In genomic region chr22:23147632-23148387, GRCh38 we compare ENCODE assay signal across 13 cellular contexts. TPM values are rescaled to one million over a fixed set of nuclear protein-coding genes. Genes with fewer than 3 reads are reported as not detected.
DNase-seq lines count a peak whose midpoint lies in the region; ATAC-seq, FAIRE-seq and TF ChIP-seq lines count a peak whose summit lies in the region.
"Had no signal": no experiment of that assay in that cellular context is flagged by ENCODE, and none has a peak within 500 bp of the region (broad histone marks: within the 10 kb centered on the region; RNA-seq: fewer than 3 reads in every experiment).

No MANE protein-coding gene starts in this region.

- H3K4me1 ChIP-seq in GM12878 (ENCODE audit: control insufficient read depth, insufficient read depth, low read length) (peaks cover 25% of the 10 kb centered on the region), thyroid gland (peaks cover 35 to 51% of the 10 kb centered on the region in 2 donors)
- H3K4me1 ChIP-seq: SJCRH30 had no signal

- H4K20me1 ChIP-seq in GM12878 (ENCODE audit: control insufficient read depth, insufficient read depth): no peaks in the 10 kb centered on the region

- H3K4me2 ChIP-seq in GM12878 (ENCODE audit: control insufficient read depth, insufficient read depth): no peak overlapping the region

- H3K79me2 ChIP-seq in GM12878 (ENCODE audit: control insufficient read depth, insufficient read depth, low read length): no peaks in the 10 kb centered on the region

- TSS peak; percentile 64 for BruUV-seq in GM12878 (replicated peaks; lab: Mats Ljungman, UMichigan)

- TF ChIP-seq POLR2A in GM12878 (IDR thresholded peaks at IDR 0.05; ENCODE audit: low read depth, low read length): no peak
- no peak for TF ChIP-seq POLR2A in thyroid gland (IDR thresholded peaks at IDR 0.05)

- CTCF ChIA-PET in GM12878 (lab: Yijun Ruan, JAX): interaction anchor here (0.6 to 1.5 kb wide), 4 partner anchors 19 to 1209 kb away, joined by 3 to 4 read pairs (median 3); no protein-coding TSS in a partner anchor

- no peak for TF ChIP-seq RAD21 in GM12878 (IDR thresholded peaks at IDR 0.05; ENCODE audit: insufficient read depth, low read depth, low read length)

- H3K27me3 ChIP-seq in GM12878 (replicated peaks in 1 of 2; ENCODE audit: control insufficient read depth in 2 of 2, insufficient read depth in 2 of 2, low read length in 1 of 2): no peaks in the 10 kb centered on the region
- no peaks in the 10 kb centered on the region for H3K27me3 ChIP-seq in thyroid gland
- H3K27me3 ChIP-seq: adrenal gland had no signal

- no peak overlapping the region for H3K9ac ChIP-seq in GM12878 (ENCODE audit: control insufficient read depth, insufficient read depth, low read length)

- 55% methylated on average over 6 of the region's 6 CpGs for WGBS in GM12878 (ENCODE audit: insufficient coverage, insufficient replicate concordance, low lambda C conversion rate, missing lambda C conversion rate)
- 12 to 23% methylated on average over 6 of the region's 6 CpGs for WGBS in thyroid gland, 2 donors

- H3K27ac ChIP-seq in GM12878 (ENCODE audit: control insufficient read depth, insufficient read depth) (no peak overlapping the region), thyroid gland (peak overlapping the region; percentile 80 to 93 (median 93))
- H3K27ac ChIP-seq: adrenal gland, SJCRH30 had no signal

- SMC1A ChIA-PET in GM12878 (lab: Charles Lee; ENCODE audit: uncharacterized antibody, unreplicated experiment): interaction anchor here (0.7 to 1.3 kb wide), 5 partner anchors 10 to 1106 kb away, joined by 3 to 5 read pairs (median 3); no protein-coding TSS in a partner anchor

- intact Hi-C loops in GM12878 (cut with micrococcal nuclease; ENCODE audit: unreplicated experiment) (loop anchor here (10.0 kb wide), 1 partner anchor 293 kb away; no protein-coding TSS in a partner anchor), thyroid gland (cut with DNase I) (no loop called here)

- in situ Hi-C loops in GM12878 (cut with MboI): no loop called here

- no peak for FAIRE-seq in GM12878 (lab: Jason Lieb, UNC)

- H3K36me3 ChIP-seq in GM12878 (ENCODE audit: control insufficient read depth in 2 of 2, insufficient read depth in 2 of 2, low read length in 1 of 2) (no peaks in the 10 kb centered on the region), thyroid gland (no peaks in the 10 kb centered on the region)
- H3K36me3 ChIP-seq: SJCRH30 had no signal

- H3K9me3 ChIP-seq in GM12878 (replicated peaks; ENCODE audit: control insufficient read depth, insufficient read depth, low read length) (no peaks in the 10 kb centered on the region), thyroid gland (no peaks in the 10 kb centered on the region)
- H3K9me3 ChIP-seq: adrenal gland, SJCRH30 had no signal

- TF ChIP-seq CTCF in GM12878 (IDR thresholded peaks at IDR 0.05 in 2 of 3, conservative IDR thresholded peaks at IDR 0.05 in 1 of 3; ENCODE audit: control insufficient read depth in 2 of 3, extremely low read depth in 1 of 3, insufficient read depth in 1 of 3, low read depth in 3 of 3, low read length in 3 of 3) (no peak), thyroid gland (IDR thresholded peaks at IDR 0.05) (no peak)

- no peak for TF ChIP-seq EP300 in GM12878 (IDR thresholded peaks at IDR 0.05; ENCODE audit: borderline replicate concordance in 1 of 2, control insufficient read depth in 1 of 2, low read depth in 2 of 2, low read length in 2 of 2)

- RAD21 ChIA-PET in GM12878 (lab: Charles Lee; ENCODE audit: unreplicated experiment): interaction anchor here (1.1 to 1.3 kb wide), 2 partner anchors 134 kb away, joined by 4 read pairs; no protein-coding TSS in a partner anchor

- POLR2A ChIA-PET in GM12878 (lab: Charles Lee): interaction anchor here (0.5 to 3.2 kb wide), 2 partner anchors 9 to 86 kb away, joined by 3 to 9 read pairs; no protein-coding TSS in a partner anchor

- ATAC-seq in GM12878 (no peak), HG03135 (IDR thresholded peaks at IDR 0.05; ENCODE audit: unreplicated experiment) (no peak)

- H2AFZ ChIP-seq in GM12878 (ENCODE audit: control insufficient read depth, low read depth, low read length): no peak overlapping the region

- no peak overlapping the region for H3K4me3 ChIP-seq in GM12878
- no peak overlapping the region for H3K4me3 ChIP-seq in thyroid gland (replicated peaks in 1 of 3)
- H3K4me3 ChIP-seq: adrenal gland, SJCRH30 had no signal

- DNase-seq in SIG-M5 treated with dmso at 0.1 percent for 504 hours (lab: John Stamatoyannopoulos, UW; ENCODE audit: unreplicated experiment) (peak; percentile 38), SIG-M5 (lab: John Stamatoyannopoulos, UW) (no peak), GM12878 (ENCODE audit: low read depth, low spot score) (no peak), iris pigment epithelial cell (ENCODE audit: low read depth) (peak; percentile 89), thyroid gland (peak; percentile 62 to 63), NCI-H1092 (lab: John Stamatoyannopoulos, UW) (no peak), C1 segment of cervical spinal cord (lab: John Stamatoyannopoulos, UW) (no peak)
- DNase-seq: adrenal gland, AML-193, NCI-H1694 treated with DMSO at 0.1 percent for 48 hours, SJCRH30 had no signal

TF ChIP-seq in GM12878, 131 proteins besides CTCF, POLR2A, EP300 and RAD21:
- TF ChIP-seq MAX (IDR thresholded peaks at IDR 0.05; ENCODE audit: low read depth, low read length): no peak

RNA-seq across cellular contexts. Expression of gene RAB36, which starts 2.5 kb away (rescaled TPM):
- total RNA-seq in GM12878 (2013; cell fraction: nucleolus; rRNA removed): 2.0 and 2.2 TPM in 2 replicates
- 0.79 and 1.0 TPM in 2 replicates for total RNA-seq in GM12878 (2014; rRNA removed)
- 0.31 and 0.74 TPM in 2 replicates for total RNA-seq in GM12878 (2014; rRNA removed; fragmentation: Illumina TruSeq; extraction: Trizol)
- 1.0 and 1.3 TPM in 2 replicates for total RNA-seq in GM12878 (2021)
- 0.22 TPM for polyA plus RNA-seq in GM12878 (2011; ENCODE audit: low read depth)
- 1.1 and 2.7 TPM in 2 replicates for polyA plus RNA-seq in GM12878 (2011; rRNA removed)
- polyA plus RNA-seq in GM12878 (2011; cell fraction: cytosol; rRNA removed): 3.9 and 4.1 TPM in 2 replicates
- polyA plus RNA-seq in GM12878 (2011; cell fraction: nucleus; rRNA removed): 3.8 and 3.9 TPM in 2 replicates
- 0.49 and 0.62 TPM in 2 replicates for polyA plus RNA-seq in GM12878 (2012)
- polyA plus RNA-seq in GM12878 (2014; fragmentation: Illumina TruSeq; extraction: Trizol): 0.73 and 0.87 TPM in 2 replicates
- under 1 TPM; 0.45 to 0.46 TPM for polyA plus RNA-seq in GM12878 (2014; fragmentation: Nextera tagmentation; extraction: Ambion mirVana)
- polyA plus RNA-seq in GM12878 (2014; rRNA removed): 0.62 and 1.3 TPM in 2 replicates
- 1 to 10 TPM; 1.4 TPM for polyA plus RNA-seq in GM12878 (2016; fragmentation: Nextera tagmentation; extraction: Ambion mirVana)
- 2.3 and 2.4 TPM in 2 replicates for polyA minus RNA-seq in GM12878 (2011; rRNA and poly(A)+ RNA removed)
- polyA minus RNA-seq in GM12878 (2011; cell fraction: cytosol; rRNA and poly(A)+ RNA removed): 0.94 and 1.1 TPM in 2 replicates
- polyA minus RNA-seq in GM12878 (2011; cell fraction: nucleus; rRNA and poly(A)+ RNA removed): 1.5 and 3.5 TPM in 2 replicates
- 10 to 100 TPM; 10.9 to 33.4 (median 27.8) TPM for total RNA-seq in thyroid gland
- total RNA-seq: SJCRH30 had no signal

RNA-seq across cellular contexts. Expression of gene RSPH14, which starts 6.0 kb away (rescaled TPM):
- 0.81 TPM in 1 of 2 replicates, not detected in the other for total RNA-seq in GM12878 (2013; cell fraction: nucleolus; rRNA removed)
- total RNA-seq in GM12878 (2014; rRNA removed) (1.2 TPM in 1 of 2 replicates, not detected in the other), GM12878 (2014; rRNA removed; fragmentation: Illumina TruSeq; extraction: Trizol) (0.74 and 0.85 TPM in 2 replicates), GM12878 (2021) (0.43 and 0.95 TPM in 2 replicates), thyroid gland (1 to 10 TPM in 2 of 4 donors, not detected in 2; 1.1 to 3.0 TPM)
- polyA plus RNA-seq in GM12878 (2011; ENCODE audit: low read depth): 0.29 TPM
- polyA plus RNA-seq in GM12878 (2011; rRNA removed) (1.5 and 1.6 TPM in 2 replicates), GM12878 (2014; fragmentation: Illumina TruSeq; extraction: Trizol) (0.13 TPM in 1 of 2 replicates, not detected in the other), GM12878 (2014; fragmentation: Nextera tagmentation; extraction: Ambion mirVana) (1 to 10 TPM in 1 of 2 experiments, under 1 TPM in 1; 0.80 to 1.4 TPM), GM12878 (2014; rRNA removed) (0.35 and 0.81 TPM in 2 replicates), GM12878 (2016; fragmentation: Nextera tagmentation; extraction: Ambion mirVana) (under 1 TPM; 0.21 to 0.35 TPM)
- 1.4 and 1.7 TPM in 2 replicates for polyA plus RNA-seq in GM12878 (2011; cell fraction: cytosol; rRNA removed)
- 0.51 and 1.1 TPM in 2 replicates for polyA plus RNA-seq in GM12878 (2011; cell fraction: nucleus; rRNA removed)
- 0.16 and 0.56 TPM in 2 replicates for polyA plus RNA-seq in GM12878 (2012)
- polyA minus RNA-seq in GM12878 (2011; rRNA and poly(A)+ RNA removed): 1.7 and 2.6 TPM in 2 replicates
- not detected in 2 replicates for polyA minus RNA-seq in GM12878 (2011; cell fraction: cytosol; rRNA and poly(A)+ RNA removed)
- 2.2 TPM in 1 of 2 replicates, not detected in the other for polyA minus RNA-seq in GM12878 (2011; cell fraction: nucleus; rRNA and poly(A)+ RNA removed)
- total RNA-seq: lung microvascular endothelial cell, SJCRH30 had no signal

RNA-seq across cellular contexts. Expression of gene BCR, which starts 32.5 kb away (rescaled TPM):
- total RNA-seq in GM12878 (2013; cell fraction: nucleolus; rRNA removed): 63.5 and 77.1 TPM in 2 replicates
- total RNA-seq in GM12878 (2014; rRNA removed) (34.0 and 36.3 TPM in 2 replicates), GM12878 (2014; rRNA removed; fragmentation: Illumina TruSeq; extraction: Trizol) (28.5 and 30.3 TPM in 2 replicates), GM12878 (2021) (62.8 and 64.7 TPM in 2 replicates), thyroid gland (100 to 1,000 TPM in 1 of 4 donors, 10 to 100 TPM in 3; 80.1 to 127 (median 87.7) TPM)
- polyA plus RNA-seq in GM12878 (2011; ENCODE audit: low read depth): 6.2 TPM
- polyA plus RNA-seq in GM12878 (2011; rRNA removed) (10.6 and 25.8 TPM in 2 replicates), GM12878 (2014; fragmentation: Illumina TruSeq; extraction: Trizol) (5.5 and 16.4 TPM in 2 replicates), GM12878 (2014; fragmentation: Nextera tagmentation; extraction: Ambion mirVana) (1 to 10 TPM; 1.7 to 2.9 TPM), GM12878 (2014; rRNA removed) (20.3 and 27.8 TPM in 2 replicates), GM12878 (2016; fragmentation: Nextera tagmentation; extraction: Ambion mirVana) (1 to 10 TPM; 6.2 to 7.6 TPM)
- polyA plus RNA-seq in GM12878 (2011; cell fraction: cytosol; rRNA removed): 55.5 and 66.6 TPM in 2 replicates
- 59.8 and 97.2 TPM in 2 replicates for polyA plus RNA-seq in GM12878 (2011; cell fraction: nucleus; rRNA removed)
- polyA plus RNA-seq in GM12878 (2012): 19.5 and 28.5 TPM in 2 replicates
- 75.9 and 87.4 TPM in 2 replicates for polyA minus RNA-seq in GM12878 (2011; rRNA and poly(A)+ RNA removed)
- 45.1 and 50.0 TPM in 2 replicates for polyA minus RNA-seq in GM12878 (2011; cell fraction: cytosol; rRNA and poly(A)+ RNA removed)
- 18.7 and 45.2 TPM in 2 replicates for polyA minus RNA-seq in GM12878 (2011; cell fraction: nucleus; rRNA and poly(A)+ RNA removed)

Comparison
In these comparisons a context has a peak if more than half of its experiments do, and no peak if none do; other contexts are left out.
1. DNase-seq: peak in SIG-M5 treated with dmso at 0.1 percent for 504 hours (single experiment), iris pigment epithelial cell (single experiment) and thyroid gland (2 of 2); none in SIG-M5 (single experiment), GM12878 (single experiment), NCI-H1092 (single experiment) and C1 segment of cervical spinal cord (0 of 14).